In genomic region chr15:67533873-67534272, GRCh38 we compare ENCODE assay signal across 20 cellular contexts. TPM values are rescaled to one million over a fixed set of nuclear protein-coding genes. Genes with fewer than 3 reads are reported as not detected.
DNase-seq lines count a peak whose midpoint lies in the region; ATAC-seq, FAIRE-seq and TF ChIP-seq lines count a peak whose summit lies in the region.
"Had no signal": no experiment of that assay in that cellular context is flagged by ENCODE, and none has a peak within 500 bp of the region (broad histone marks: within the 10 kb centered on the region; RNA-seq: fewer than 3 reads in every experiment).

No MANE protein-coding gene starts in this region.

- no peaks in the 10 kb centered on the region for H3K79me2 ChIP-seq in Loucy (ENCODE audit: insufficient read depth, low read length)
- H3K79me2 ChIP-seq in K562 (ENCODE audit: control insufficient read depth, insufficient read depth, low read length): no peaks in the 10 kb centered on the region

- H3K4me1 ChIP-seq in Loucy (ENCODE audit: insufficient read depth, low read length, poor library complexity, severe bottlenecking): peaks cover 24% of the 10 kb centered on the region
- no peaks in the 10 kb centered on the region for H3K4me1 ChIP-seq in K562 (replicated peaks in 1 of 2; ENCODE audit: control insufficient read depth in 2 of 2, insufficient read depth in 2 of 2, low read length in 2 of 2)
- H3K4me1 ChIP-seq: BE2C, Caco-2 had no signal

- H3K9me2 ChIP-seq in Loucy (replicated peaks; ENCODE audit: low read depth, low read length): no peaks in the 10 kb centered on the region

- in situ Hi-C loops in K562 (cut with MboI): no loop called here

- H3F3A ChIP-seq in Loucy (ENCODE audit: low read depth): no peaks in the 10 kb centered on the region; the same call in 1 of the 2 replicates

- no peaks in the 10 kb centered on the region for H3K36me3 ChIP-seq in Loucy (ENCODE audit: insufficient read depth, low read length)
- H3K36me3 ChIP-seq in K562 (ENCODE audit: control insufficient read depth, insufficient read depth, low read length): no peaks in the 10 kb centered on the region
- H3K36me3 ChIP-seq: BE2C had no signal

- no peaks in the 10 kb centered on the region for H3K9me3 ChIP-seq in Loucy (ENCODE audit: insufficient read depth, low read depth, low read length)
- no peaks in the 10 kb centered on the region for H3K9me3 ChIP-seq in K562 (replicated peaks; ENCODE audit: control insufficient read depth, insufficient read depth, low read depth, low read length)
- H3K9me3 ChIP-seq: BE2C, Caco-2 had no signal

- H3K4me2 ChIP-seq in Loucy (ENCODE audit: low read depth, low read length, poor library complexity, severe bottlenecking) (peak overlapping the region; percentile 62), K562 (ENCODE audit: insufficient read depth, low read length) (no peak overlapping the region)

- H4K20me1 ChIP-seq in Loucy (ENCODE audit: insufficient read depth, low read length, poor library complexity, severe bottlenecking) (no peaks in the 10 kb centered on the region), K562 (replicated peaks; ENCODE audit: control insufficient read depth, insufficient read depth, low read length) (no peaks in the 10 kb centered on the region)

- no peak for TF ChIP-seq EP300 in K562 (IDR thresholded peaks at IDR 0.05; ENCODE audit: low read length)

- H2AFZ ChIP-seq in Loucy (ENCODE audit: low read length): peak overlapping the region; percentile 44; the same call in 1 of the 2 replicates
- no peak overlapping the region for H2AFZ ChIP-seq in K562 (ENCODE audit: low read depth, low read length)
- H2AFZ ChIP-seq: GM23248 had no signal

- DNase-seq in OCI-M1 (lab: John Stamatoyannopoulos, UW) (peak; percentile 4), K562 (ENCODE audit: extremely low read depth in 1 of 4, low spot score in 3 of 4) (no peak), LoVo (ENCODE audit: low spot score) (no peak), H54 (ENCODE audit: insufficient read length, low spot score) (no peak)
- no peak for DNase-seq in activated CD4-positive, alpha-beta T cell treated with anti-CD3 and anti-CD28 coated beads, Interleukin-2, amount 50 U/mL, for 1 hour
- DNase-seq: ACHN; BE2C; C1 segment of cervical spinal cord; Caco-2; CD4-positive, alpha-beta T cell; GDM1; GM23248; HCEC 1CT; IMR-90; KBM-7 had no signal

- H3K27me3 ChIP-seq in Loucy (ENCODE audit: insufficient read depth, low read length, poor library complexity, severe bottlenecking): no peaks in the 10 kb centered on the region
- no peaks in the 10 kb centered on the region for H3K27me3 ChIP-seq in K562 (ENCODE audit: control insufficient read depth in 2 of 2, insufficient read depth in 2 of 2, low read length in 2 of 2)
- H3K27me3 ChIP-seq: BE2C had no signal

- H3K27ac ChIP-seq in K562 (ENCODE audit: extremely low read depth, low read depth, low read length): no peak overlapping the region
- H3K27ac ChIP-seq: GM23248 had no signal

- no TSS peak for BruUV-seq in K562 (replicated peaks; lab: Mats Ljungman, UMichigan)

- POLR2A ChIA-PET in K562 (lab: Yijun Ruan, JAX): interaction anchor here (1.3 kb wide), 1 partner anchor 9 kb away, joined by 3 read pairs; the partner anchor contains the start of gene MAP2K5

- CTCF ChIA-PET in K562 (lab: Yijun Ruan, JAX; ENCODE audit: low intra/inter-chr PET ratio): no interaction called here

- H3K9ac ChIP-seq in Loucy (ENCODE audit: low read depth, low read length, poor library complexity, severe bottlenecking) (peak overlapping the region; percentile 45), K562 (ENCODE audit: insufficient read depth in 1 of 2, low read depth in 2 of 2, low read length in 2 of 2) (no peak overlapping the region)
- H3K9ac ChIP-seq: GM23248 had no signal

- FAIRE-seq in K562 (lab: Jason Lieb, UNC) (peak; percentile 62), H54 (lab: Jason Lieb, UNC) (no peak)
- FAIRE-seq: A204.1, D721Med, HTR-8/SVneo had no signal

- ATAC-seq in K562 (no peak), GM18870 (IDR thresholded peaks at IDR 0.05; ENCODE audit: unreplicated experiment) (no peak)

- TF ChIP-seq CTCF in Loucy (conservative IDR thresholded peaks at IDR 0.05; ENCODE audit: low read length) (no peak), K562 (IDR thresholded peaks at IDR 0.05 in 2 of 3, conservative IDR thresholded peaks at IDR 0.05 in 1 of 3; ENCODE audit: insufficient read depth in 2 of 3, low read depth in 1 of 3, low read length in 3 of 3) (no peak)

- H3K9me1 ChIP-seq in K562 (ENCODE audit: control insufficient read depth, insufficient read depth, low read length): no peaks in the 10 kb centered on the region

- TF ChIP-seq RAD21 in K562 (CRISPR knock-in tag; conservative IDR thresholded peaks at IDR 0.05 in 1 of 2, IDR thresholded peaks at IDR 0.05 in 1 of 2): no peak

- 43% methylated on average over 1 of the region's 1 CpG for whole genome bisulfite sequencing in K562 (ENCODE audit: insufficient coverage, low coverage, missing lambda C conversion rate)

- intact Hi-C loops in K562 (cut with micrococcal nuclease): no loop called here

- TF ChIP-seq POLR2A in K562 (conservative IDR thresholded peaks at IDR 0.05) (no peak), H54 (IDR thresholded peaks at IDR 0.05; ENCODE audit: low read depth, low read length) (no peak)

- peak overlapping the region; percentile 36 for H3K4me3 ChIP-seq in Loucy (ENCODE audit: low read length, poor library complexity, severe bottlenecking)
- no peak overlapping the region for H3K4me3 ChIP-seq in K562
- H3K4me3 ChIP-seq: GM23248 had no signal

TF ChIP-seq in K562, 482 proteins besides CTCF, POLR2A, EP300 and RAD21:
- TF ChIP-seq, protein P1, sequence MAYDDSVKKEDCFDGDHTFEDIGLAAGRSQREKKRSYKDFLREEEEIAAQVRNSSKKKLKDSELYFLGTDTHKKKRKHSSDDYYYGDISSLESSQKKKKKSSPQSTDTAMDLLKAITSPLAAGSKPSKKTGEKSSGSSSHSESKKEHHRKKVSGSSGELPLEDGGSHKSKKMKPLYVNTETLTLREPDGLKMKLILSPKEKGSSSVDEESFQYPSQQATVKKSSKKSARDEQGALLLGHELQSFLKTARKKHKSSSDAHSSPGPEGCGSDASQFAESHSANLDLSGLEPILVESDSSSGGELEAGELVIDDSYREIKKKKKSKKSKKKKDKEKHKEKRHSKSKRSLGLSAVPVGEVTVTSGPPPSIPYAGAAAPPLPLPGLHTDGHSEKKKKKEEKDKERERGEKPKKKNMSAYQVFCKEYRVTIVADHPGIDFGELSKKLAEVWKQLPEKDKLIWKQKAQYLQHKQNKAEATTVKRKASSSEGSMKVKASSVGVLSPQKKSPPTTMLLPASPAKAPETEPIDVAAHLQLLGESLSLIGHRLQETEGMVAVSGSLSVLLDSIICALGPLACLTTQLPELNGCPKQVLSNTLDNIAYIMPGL (CRISPR knock-in tag; IDR thresholded peaks at IDR 0.05): no peak
- no peak for TF ChIP-seq RBM17 (IDR thresholded peaks at IDR 0.05; ENCODE audit: borderline replicate concordance, low read depth, low read length)

RNA-seq across cellular contexts. Expression of gene MAP2K5, which starts 8.6 kb away (rescaled TPM):
- 36.3 and 45.3 TPM in 2 replicates for total RNA-seq in K562 (2011; cell fraction: chromatin; rRNA removed; ENCODE audit: low replicate concordance)
- total RNA-seq in K562 (2011; cell fraction: nucleolus; rRNA removed): 14.8 and 15.3 TPM in 2 replicates
- total RNA-seq in K562 (2011; cell fraction: nucleoplasm; rRNA removed): 30.1 and 40.2 TPM in 2 replicates
- 7.3 and 7.4 TPM in 2 replicates for total RNA-seq in K562 (2014; rRNA removed)
- total RNA-seq in K562 (2014; rRNA removed; fragmentation: Illumina TruSeq; extraction: Trizol): 6.7 and 8.3 TPM in 2 replicates
- total RNA-seq in K562 (2015; rRNA removed; fragmentation: Illumina TruSeq; extraction: Trizol): 7.5 and 8.3 TPM in 2 replicates
- total RNA-seq in K562 (2021): 16.5 and 17.6 TPM in 2 replicates
- 3.9 and 5.0 TPM in 2 replicates for polyA plus RNA-seq in K562 (2011; rRNA removed)
- polyA plus RNA-seq in K562 (2011; cell fraction: cytosol; rRNA removed): 2.7 and 3.3 TPM in 2 replicates
- polyA plus RNA-seq in K562 (2011; cell fraction: nucleus; rRNA removed): 14.3 and 14.7 TPM in 2 replicates
- polyA plus RNA-seq in K562 (2012): 15.5 and 32.5 TPM in 2 replicates
- polyA plus RNA-seq in K562 (2014; fragmentation: Illumina TruSeq; extraction: Trizol): 13.9 and 14.3 TPM in 2 replicates
- 1 to 10 TPM in 1 of 2 experiments, under 1 TPM in 1; 0.41 to 1.6 TPM for polyA plus RNA-seq in K562 (2014; fragmentation: Nextera tagmentation; extraction: Ambion mirVana)
- 5.3 and 8.0 TPM in 2 replicates for polyA plus RNA-seq in K562 (2014; rRNA removed)
- polyA minus RNA-seq in K562 (2011; rRNA and poly(A)+ RNA removed): 8.8 and 10.8 TPM in 2 replicates
- 12.1 and 12.4 TPM in 2 replicates for polyA minus RNA-seq in K562 (2011; cell fraction: cytosol; rRNA and poly(A)+ RNA removed)
- polyA minus RNA-seq in K562 (2011; cell fraction: nucleus; rRNA and poly(A)+ RNA removed): 17.4 and 22.1 TPM in 2 replicates

RNA-seq across cellular contexts. Expression of gene C15orf61, which starts 12.9 kb away (rescaled TPM):
- total RNA-seq in K562 (2011; cell fraction: chromatin; rRNA removed; ENCODE audit: low replicate concordance): 8.6 and 14.3 TPM in 2 replicates
- total RNA-seq in K562 (2011; cell fraction: nucleolus; rRNA removed): 7.0 and 8.2 TPM in 2 replicates
- 12.8 and 14.5 TPM in 2 replicates for total RNA-seq in K562 (2011; cell fraction: nucleoplasm; rRNA removed)
- total RNA-seq in K562 (2014; rRNA removed) (8.7 and 10.7 TPM in 2 replicates), K562 (2014; rRNA removed; fragmentation: Illumina TruSeq; extraction: Trizol) (3.3 and 3.7 TPM in 2 replicates), K562 (2015; rRNA removed; fragmentation: Illumina TruSeq; extraction: Trizol) (4.0 and 5.7 TPM in 2 replicates), K562 (2021) (10.4 and 12.9 TPM in 2 replicates)
- polyA plus RNA-seq in K562 (2011; rRNA removed) (3.3 and 4.3 TPM in 2 replicates), K562 (2014; fragmentation: Illumina TruSeq; extraction: Trizol) (1.6 and 1.9 TPM in 2 replicates), K562 (2014; fragmentation: Nextera tagmentation; extraction: Ambion mirVana) (1 to 10 TPM; 1.8 to 2.7 TPM), K562 (2014; rRNA removed) (7.6 and 10.5 TPM in 2 replicates)
- 4.1 and 8.9 TPM in 2 replicates for polyA plus RNA-seq in K562 (2011; cell fraction: cytosol; rRNA removed)
- polyA plus RNA-seq in K562 (2011; cell fraction: nucleus; rRNA removed): 7.1 and 8.8 TPM in 2 replicates
- 5.1 and 5.6 TPM in 2 replicates for polyA plus RNA-seq in K562 (2012)
- 3.5 and 7.9 TPM in 2 replicates for polyA minus RNA-seq in K562 (2011; rRNA and poly(A)+ RNA removed)
- polyA minus RNA-seq in K562 (2011; cell fraction: cytosol; rRNA and poly(A)+ RNA removed): 1.5 and 3.6 TPM in 2 replicates
- polyA minus RNA-seq in K562 (2011; cell fraction: nucleus; rRNA and poly(A)+ RNA removed): 16.2 and 35.0 TPM in 2 replicates
